In the genomic region with DNA sequence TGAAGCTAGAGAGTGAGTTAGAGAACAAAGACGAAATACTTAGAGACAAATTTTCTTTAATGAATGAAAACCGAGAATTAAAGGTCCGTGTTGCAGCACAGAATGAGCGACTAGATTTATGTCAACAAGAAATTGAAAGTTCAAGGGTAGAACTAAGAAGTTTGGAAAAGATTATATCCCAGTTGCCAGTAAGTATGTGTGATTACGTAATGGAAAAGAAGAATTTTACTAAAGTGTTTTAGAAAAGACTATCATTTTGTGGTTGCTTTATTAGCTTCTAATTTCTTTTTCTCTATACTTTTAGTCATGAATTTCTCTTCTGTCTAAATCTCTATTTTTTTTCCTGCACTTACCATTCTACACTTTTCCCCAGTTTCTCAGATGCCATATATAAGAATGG, we compare ENCODE assay signal across 27 cellular contexts.
"Had no signal": no experiment of that assay in that cellular context is flagged by ENCODE, and none has a peak within 500 bp of the region (broad histone marks: within the 10 kb centered on the region; RNA-seq: fewer than 3 reads in every experiment).

No MANE protein-coding gene starts in this region.

- H3K9me3 ChIP-seq: Peyer's patch, SJCRH30 had no signal

- H3K4me3 Mint-ChIP-seq: activated B cell treated with CpG ODN at 0.5 μM for 24 hours; activated CD4-positive, alpha-beta T cell treated with anti-CD3 and anti-CD28 coated beads, Interleukin-2, amount 10 ng/mL, durations not matched to agents 24 days and 14 days; activated naive CD4-positive, alpha-beta T cell treated with anti-CD3 and anti-CD28 coated beads, Interleukin-2, amount 10 ng/mL, durations not matched to agents 7 days and 5 days; activated naive CD8-positive, alpha-beta T cell treated with anti-CD3 and anti-CD28 coated beads, Interleukin-2, amount 10 ng/mL, durations not matched to agents 7 days and 5 days; activated T-cell treated with anti-CD3 and anti-CD28 coated beads, Interleukin-2, amount 50 U/mL, for 72 hours had no signal

- H3K9me3 Mint-ChIP-seq: activated B cell treated with CpG ODN at 0.5 μM for 24 hours; activated CD4-positive, alpha-beta T cell treated with anti-CD3 and anti-CD28 coated beads, Interleukin-2, amount 10 ng/mL, durations not matched to agents 24 days and 14 days; activated naive CD4-positive, alpha-beta T cell treated with anti-CD3 and anti-CD28 coated beads, Interleukin-2, amount 10 ng/mL, durations not matched to agents 7 days and 5 days; activated naive CD8-positive, alpha-beta T cell treated with anti-CD3 and anti-CD28 coated beads, Interleukin-2, amount 10 ng/mL, durations not matched to agents 7 days and 5 days; activated T-cell treated with anti-CD3 and anti-CD28 coated beads, Interleukin-2, amount 50 U/mL, for 72 hours; activated T-helper 2 cell treated with anti-CD3 and anti-CD28 coated beads, Interferon-gamma antibody, Interleukin-2, Interleukin-4, amounts not matched to agents 10 μg/mL and 5 μg/mL and 100 μg/mL, durations not matched to agents 14 hours and 24 hours and 36 hours had no signal

- FAIRE-seq: TTC549 had no signal

- H3K4me3 ChIP-seq: cardiac muscle cell, Peyer's patch, SJCRH30 had no signal

- H3K27ac Mint-ChIP-seq: activated B cell treated with CpG ODN at 0.5 μM for 24 hours; activated CD4-positive, alpha-beta T cell treated with anti-CD3 and anti-CD28 coated beads, Interleukin-2, amount 10 ng/mL, durations not matched to agents 24 days and 14 days; activated naive CD4-positive, alpha-beta T cell treated with anti-CD3 and anti-CD28 coated beads, Interleukin-2, amount 10 ng/mL, durations not matched to agents 7 days and 5 days; activated naive CD8-positive, alpha-beta T cell treated with anti-CD3 and anti-CD28 coated beads, Interleukin-2, amount 10 ng/mL, durations not matched to agents 7 days and 5 days; activated T-cell treated with anti-CD3 and anti-CD28 coated beads, Interleukin-2, amount 50 U/mL, for 72 hours; activated T-helper 2 cell treated with anti-CD3 and anti-CD28 coated beads, Interferon-gamma antibody, Interleukin-2, Interleukin-4, amounts not matched to agents 10 μg/mL and 5 μg/mL and 100 μg/mL, durations not matched to agents 14 hours and 24 hours and 36 hours had no signal

- H3K36me3 ChIP-seq: cardiac muscle cell, Peyer's patch had no signal

- H3K4me1 ChIP-seq: Peyer's patch, SJCRH30 had no signal

- H3K4me1 Mint-ChIP-seq: activated B cell treated with CpG ODN at 0.5 μM for 24 hours; activated CD4-positive, alpha-beta T cell treated with anti-CD3 and anti-CD28 coated beads, Interleukin-2, amount 10 ng/mL, durations not matched to agents 24 days and 14 days; activated naive CD4-positive, alpha-beta T cell treated with anti-CD3 and anti-CD28 coated beads, Interleukin-2, amount 10 ng/mL, durations not matched to agents 7 days and 5 days had no signal

- DNase-seq: activated B cell treated with CpG ODN at 0.5 μM for 24 hours; activated CD4-positive, alpha-beta T cell treated with anti-CD3 and anti-CD28 coated beads for 1 hour; activated CD4-positive, alpha-beta T cell treated with anti-CD3 and anti-CD28 coated beads, Interleukin-2, amount 10 ng/mL, durations not matched to agents 24 days and 14 days; activated CD4-positive, alpha-beta T cell treated with anti-CD3 and anti-CD28 coated beads, Interleukin-2, amount 50 U/mL, for 48 hours; activated gamma-delta T cell treated with Interleukin-2 at 50 U/mL for 16 hours; activated naive CD4-positive, alpha-beta T cell treated with anti-CD3 and anti-CD28 coated beads, Interleukin-2, amount 10 ng/mL, durations not matched to agents 7 days and 5 days; activated naive CD8-positive, alpha-beta T cell treated with anti-CD3 and anti-CD28 coated beads, Interleukin-2, amount 10 ng/mL, durations not matched to agents 7 days and 5 days; activated T-cell treated with anti-CD3 and anti-CD28 coated beads, Interleukin-2, amount 50 U/mL, for 72 hours; amygdala; brain microvascular endothelial cell; KG1; NCI-H1048; NCI-H146; NCI-H187 treated with DMSO at 0.1 percent for 48 hours; NCI-H2081 treated with DMSO at 0.1 percent for 48 hours; NCI-H446; NCI-H524; Peyer's patch; Right ventricle myocardium superior; SJCRH30; T-helper 2 cell; T1000 had no signal

- H3K27ac ChIP-seq: brain microvascular endothelial cell, cardiac muscle cell, Peyer's patch, RWPE1, SJCRH30 had no signal

- H3K27me3 Mint-ChIP-seq: activated B cell treated with CpG ODN at 0.5 μM for 24 hours; activated CD4-positive, alpha-beta T cell treated with anti-CD3 and anti-CD28 coated beads, Interleukin-2, amount 10 ng/mL, durations not matched to agents 24 days and 14 days; activated naive CD4-positive, alpha-beta T cell treated with anti-CD3 and anti-CD28 coated beads, Interleukin-2, amount 10 ng/mL, durations not matched to agents 7 days and 5 days; activated naive CD8-positive, alpha-beta T cell treated with anti-CD3 and anti-CD28 coated beads, Interleukin-2, amount 10 ng/mL, durations not matched to agents 7 days and 5 days had no signal

- ATAC-seq: activated T-cell treated with anti-CD3 and anti-CD28 coated beads, Interleukin-2, amount 50 U/mL, for 72 hours; SK-N-SH treated with all-trans-retinoic acid at 6 μM for 48 hours had no signal

- H3K27me3 ChIP-seq: brain microvascular endothelial cell, cardiac muscle cell, Peyer's patch, SJCRH30 had no signal
